Comparison of ENCODE assay signal across 10 cellular contexts in the genomic region with DNA sequence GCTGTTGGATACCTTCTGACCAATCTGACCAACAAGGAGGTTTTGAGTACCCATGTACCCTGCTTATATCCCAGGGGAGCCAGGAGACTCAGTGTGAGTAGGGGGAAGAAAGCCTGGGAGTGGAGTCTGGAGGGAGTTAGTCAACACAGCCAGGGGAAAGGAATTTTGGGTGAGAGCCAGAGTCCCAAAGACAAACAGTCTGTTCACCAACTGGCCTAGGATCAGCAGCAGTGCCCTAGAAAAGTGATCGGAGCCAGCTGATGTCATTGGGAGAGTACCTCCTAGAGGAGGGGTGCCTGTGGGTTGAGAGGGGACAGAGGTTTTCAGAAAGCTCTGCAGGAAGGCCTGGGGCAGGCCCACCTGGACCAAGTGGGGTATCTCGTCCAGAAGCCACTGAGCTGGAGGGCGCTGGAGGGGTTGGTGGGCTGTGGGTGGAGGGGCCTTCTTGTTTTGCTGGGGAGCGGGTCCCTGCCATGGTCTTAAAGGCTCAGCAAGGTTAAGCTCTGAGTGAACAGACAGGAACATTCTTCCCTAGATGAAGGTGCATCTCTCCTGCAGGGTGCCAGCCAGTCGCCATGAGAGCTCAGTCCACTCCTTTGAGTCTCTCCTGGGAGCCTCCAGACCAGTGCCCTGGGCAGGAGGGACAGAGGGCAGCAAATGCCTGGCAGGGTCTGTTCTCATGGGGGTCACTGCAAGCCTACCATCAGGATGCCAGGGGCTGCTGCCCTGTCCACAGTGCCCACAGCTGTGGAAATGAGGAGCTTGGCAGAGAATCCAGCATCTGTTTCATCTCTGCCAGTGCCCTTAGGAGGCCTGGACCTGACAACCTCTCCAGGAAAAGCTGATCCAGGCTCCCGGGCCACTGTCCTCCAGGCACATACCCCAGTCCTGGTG.
DNase-seq lines count a peak whose midpoint lies in the region; ATAC-seq and TF ChIP-seq lines count a peak whose summit lies in the region.
"Had no signal": no experiment of that assay in that cellular context is flagged by ENCODE, and none has a peak within 500 bp of the region (broad histone marks: within the 10 kb centered on the region; RNA-seq: fewer than 3 reads in every experiment).

No MANE protein-coding gene starts in this region.

- no peak for ATAC-seq in activated CD8-positive, alpha-beta T cell treated with anti-CD3 and anti-CD28 coated beads, Interleukin-2, amount 10 ng/mL, durations not matched to agents 7 days and 5 days
- no peak for ATAC-seq in activated CD8-positive, alpha-beta T cell treated with anti-CD3 and anti-CD28 coated beads for 36 hours
- ATAC-seq in lower lobe of right lung (peak; percentile 80 to 85), GM19351 (IDR thresholded peaks at IDR 0.05; ENCODE audit: unreplicated experiment) (no peak), GM18517 (IDR thresholded peaks at IDR 0.05; ENCODE audit: unreplicated experiment) (no peak)

- no peak overlapping the region for H3K4me3 ChIP-seq in lower lobe of right lung

- H3K9me3 ChIP-seq in lower lobe of right lung, result no peaks in the 10 kb centered on the region

- intact Hi-C loops in activated CD8-positive, alpha-beta T cell treated with anti-CD3 and anti-CD28 coated beads for 36 hours (cut with micrococcal nuclease), result no loop called here
- intact Hi-C loops in lower lobe of right lung (cut with DNase I), result no loop called here

- no peak for TF ChIP-seq CTCF in activated CD8-positive, alpha-beta T cell treated with anti-CD3 and anti-CD28 coated beads for 36 hours (IDR thresholded peaks at IDR 0.05)
- TF ChIP-seq CTCF in lower lobe of right lung (IDR thresholded peaks at IDR 0.05), result no peak

- CTCF ChIA-PET in activated CD8-positive, alpha-beta T cell treated with anti-CD3 and anti-CD28 coated beads, Interleukin-2, amount 10 ng/mL, durations not matched to agents 7 days and 5 days (lab: Charles Lee), result no interaction called here
- CTCF ChIA-PET in activated CD8-positive, alpha-beta T cell treated with anti-CD3 and anti-CD28 coated beads for 36 hours (lab: Charles Lee), result interaction anchor here (0.9 to 1.2 kb wide), 3 partner anchors 15 to 152 kb away, joined by 3 read pairs; no protein-coding TSS in a partner anchor

- no peak overlapping the region for H3K27ac ChIP-seq in lower lobe of right lung
- H3K27ac ChIP-seq: parathyroid adenoma had no signal

- H3K36me3 Mint-ChIP-seq in activated CD8-positive, alpha-beta T cell treated with anti-CD3 and anti-CD28 coated beads, Interleukin-2, amount 10 ng/mL, durations not matched to agents 7 days and 5 days (ENCODE audit: low read depth), result peaks cover 37% of the 10 kb centered on the region
- peaks cover 22% of the 10 kb centered on the region for H3K36me3 Mint-ChIP-seq in activated CD8-positive, alpha-beta T cell treated with anti-CD3 and anti-CD28 coated beads for 36 hours (ENCODE audit: low read depth)

- POLR2A ChIA-PET in activated CD8-positive, alpha-beta T cell treated with anti-CD3 and anti-CD28 coated beads, Interleukin-2, amount 10 ng/mL, durations not matched to agents 7 days and 5 days (lab: Charles Lee), result interaction anchor here (1.0 kb wide), 1 partner anchor 129 kb away, joined by 3 read pairs; no protein-coding TSS in a partner anchor
- POLR2A ChIA-PET in activated CD8-positive, alpha-beta T cell treated with anti-CD3 and anti-CD28 coated beads for 36 hours (lab: Charles Lee), result interaction anchor here (0.7 to 1.9 kb wide), 2 partner anchors 12 to 17 kb away, joined by 3 to 5 read pairs; no protein-coding TSS in a partner anchor

- no peak for DNase-seq in activated CD8-positive, alpha-beta T cell treated with anti-CD3 and anti-CD28 coated beads, Interleukin-2, amount 10 ng/mL, durations not matched to agents 7 days and 5 days
- DNase-seq in activated CD8-positive, alpha-beta T cell treated with anti-CD3 and anti-CD28 coated beads for 36 hours, result no peak
- peak; percentile 37 for DNase-seq in cerebellum (ENCODE audit: low spot score)
- DNase-seq in lower lobe of right lung, result peak; percentile 28
- DNase-seq in ureter (ENCODE audit: low spot score), result peak; percentile 63
- DNase-seq in NCI-H187 (lab: John Stamatoyannopoulos, UW), result no peak
- DNase-seq: T-helper 9 cell had no signal

- peak overlapping the region; percentile 21 for H3K27ac Mint-ChIP-seq in activated CD8-positive, alpha-beta T cell treated with anti-CD3 and anti-CD28 coated beads, Interleukin-2, amount 10 ng/mL, durations not matched to agents 7 days and 5 days
- H3K27ac Mint-ChIP-seq in activated CD8-positive, alpha-beta T cell treated with anti-CD3 and anti-CD28 coated beads for 36 hours, result no peak overlapping the region

- H3K27me3 ChIP-seq in lower lobe of right lung (ENCODE audit: low read depth), result no peaks in the 10 kb centered on the region

- H3K27me3 Mint-ChIP-seq in activated CD8-positive, alpha-beta T cell treated with anti-CD3 and anti-CD28 coated beads, Interleukin-2, amount 10 ng/mL, durations not matched to agents 7 days and 5 days (ENCODE audit: low read depth), result no peaks in the 10 kb centered on the region
- H3K27me3 Mint-ChIP-seq in activated CD8-positive, alpha-beta T cell treated with anti-CD3 and anti-CD28 coated beads for 36 hours, result no peaks in the 10 kb centered on the region

- no peaks in the 10 kb centered on the region for H3K9me3 Mint-ChIP-seq in activated CD8-positive, alpha-beta T cell treated with anti-CD3 and anti-CD28 coated beads, Interleukin-2, amount 10 ng/mL, durations not matched to agents 7 days and 5 days (ENCODE audit: insufficient read depth)
- peaks cover under 1% of the 10 kb centered on the region for H3K9me3 Mint-ChIP-seq in activated CD8-positive, alpha-beta T cell treated with anti-CD3 and anti-CD28 coated beads for 36 hours

- H3K4me3 Mint-ChIP-seq in activated CD8-positive, alpha-beta T cell treated with anti-CD3 and anti-CD28 coated beads, Interleukin-2, amount 10 ng/mL, durations not matched to agents 7 days and 5 days, result no peak overlapping the region
- H3K4me3 Mint-ChIP-seq in activated CD8-positive, alpha-beta T cell treated with anti-CD3 and anti-CD28 coated beads for 36 hours, result no peak overlapping the region

- H3K4me1 ChIP-seq in lower lobe of right lung, result peaks cover 18% of the 10 kb centered on the region
- H3K4me1 ChIP-seq: parathyroid adenoma had no signal

- H3K36me3 ChIP-seq in lower lobe of right lung, result no peaks in the 10 kb centered on the region

- H3K4me1 Mint-ChIP-seq in activated CD8-positive, alpha-beta T cell treated with anti-CD3 and anti-CD28 coated beads, Interleukin-2, amount 10 ng/mL, durations not matched to agents 7 days and 5 days (ENCODE audit: low read depth), result peaks cover 3% of the 10 kb centered on the region
- H3K4me1 Mint-ChIP-seq in activated CD8-positive, alpha-beta T cell treated with anti-CD3 and anti-CD28 coated beads for 36 hours (ENCODE audit: low read depth), result peaks cover 3% of the 10 kb centered on the region

Comparison
In these comparisons a context has a peak if more than half of its experiments do, and no peak if none do; other contexts are left out.
1. ATAC-seq: peak in lower lobe of right lung (2 of 2); none in activated CD8-positive, alpha-beta T cell treated with anti-CD3 and anti-CD28 coated beads, Interleukin-2, amount 10 ng/mL, durations not matched to agents 7 days and 5 days (single experiment), activated CD8-positive, alpha-beta T cell treated with anti-CD3 and anti-CD28 coated beads for 36 hours (single experiment), GM19351 (single experiment) and GM18517 (single experiment).
2. DNase-seq: peak in cerebellum (single experiment), lower lobe of right lung (single experiment) and ureter (single experiment); none in activated CD8-positive, alpha-beta T cell treated with anti-CD3 and anti-CD28 coated beads, Interleukin-2, amount 10 ng/mL, durations not matched to agents 7 days and 5 days (single experiment), activated CD8-positive, alpha-beta T cell treated with anti-CD3 and anti-CD28 coated beads for 36 hours (single experiment) and NCI-H187 (0 of 2).